In genomic region chr7:135977020-135977741, GRCh38 we compare ENCODE assay signal across 8 cellular contexts. TPM values are rescaled to one million over a fixed set of nuclear protein-coding genes. Genes with fewer than 3 reads are reported as not detected.
DNase-seq lines count a peak whose midpoint lies in the region; ATAC-seq and TF ChIP-seq lines count a peak whose summit lies in the region.

A gene with protein sequence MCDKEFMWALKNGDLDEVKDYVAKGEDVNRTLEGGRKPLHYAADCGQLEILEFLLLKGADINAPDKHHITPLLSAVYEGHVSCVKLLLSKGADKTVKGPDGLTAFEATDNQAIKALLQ (minus strand): TSS chr7:135977359. CDS start chr7:135977100, 259 bp downstream.

- intact Hi-C loops in Right ventricle myocardium inferior (cut with DNase I) (loop anchor here (5.0 kb wide), 1 partner anchor 45 kb away; no protein-coding TSS in a partner anchor), ovary (cut with DNase I) (loop anchor here in 1 of 4 donors (10.0 kb wide), 1 partner anchor 312 kb away; the partner anchor contains the start of gene STMP1), thyroid gland (cut with DNase I) (loop anchor here (10.0 kb wide), 1 partner anchor 312 kb away; the partner anchor contains the start of gene STMP1)

- TF ChIP-seq POLR2A in ovary (IDR thresholded peaks at IDR 0.05) = peak; percentile 25
- peak in 1 of 2 donors; percentile 68 for TF ChIP-seq POLR2A in thyroid gland (IDR thresholded peaks at IDR 0.05)

- no peaks in the 10 kb centered on the region for H3K36me3 ChIP-seq in ovary
- H3K36me3 ChIP-seq in thyroid gland = no peaks in the 10 kb centered on the region

- H3K4me3 ChIP-seq in GM12864 (ENCODE audit: low read depth, low read length) (peak within 1 kb of the TSS; percentile 79), ovary (peak within 1 kb of the TSS; percentile 96), thyroid gland (replicated peaks in 1 of 3) (peak within 1 kb of the TSS; percentile 86 to 99 (median 91))

- 0 to 1% (median 0%) methylated on average over 47 of the region's 47 CpGs for WGBS in ovary, 3 donors
- WGBS in thyroid gland, 2 donors = 2 to 3% methylated on average over 26 to 46 of the region's 47 CpGs

- H3K4me1 ChIP-seq in ovary (ENCODE audit: insufficient read depth) (peaks cover 6% of the 10 kb centered on the region), thyroid gland (peaks cover 19 to 31% of the 10 kb centered on the region in 2 donors)

- no peak for TF ChIP-seq CTCF in GM12864 (IDR thresholded peaks at IDR 0.05; ENCODE audit: low read depth, low read length, missing control alignments)
- TF ChIP-seq CTCF in ovary (IDR thresholded peaks at IDR 0.05) = no peak
- TF ChIP-seq CTCF in thyroid gland (IDR thresholded peaks at IDR 0.05) = no peak

- TF ChIP-seq EP300 in ovary (IDR thresholded peaks at IDR 0.05) = no peak

- no peaks in the 10 kb centered on the region for H3K27me3 ChIP-seq in ovary
- H3K27me3 ChIP-seq in thyroid gland = no peaks in the 10 kb centered on the region

- ATAC-seq in HG02759 (IDR thresholded peaks at IDR 0.05; ENCODE audit: unreplicated experiment) = peak; percentile 68
- peak; percentile 100 for ATAC-seq in Right ventricle myocardium inferior

- H3K9me3 ChIP-seq in ovary = no peaks in the 10 kb centered on the region
- H3K9me3 ChIP-seq in thyroid gland = no peaks in the 10 kb centered on the region

- H3K27ac ChIP-seq in ovary (peak within 1 kb of the TSS in 1 of 2 donors; percentile 47), thyroid gland (peak within 1 kb of the TSS; percentile 74 to 88 (median 88))

- peak; percentile 91 for DNase-seq in GM12864 (ENCODE audit: low read depth)
- peak; percentile 99 for DNase-seq in NCI-H1417 (lab: John Stamatoyannopoulos, UW)
- peak; percentile 93 to 98 for DNase-seq in SW 1271 (lab: John Stamatoyannopoulos, UW)
- peak; percentile 90 for DNase-seq in activated naive CD8-positive, alpha-beta T cell treated with anti-CD3 and anti-CD28 coated beads, Interleukin-2, amount 50 U/mL, for 16 hours (ENCODE audit: low read depth, low spot score)
- peak; percentile 100 for DNase-seq in Right ventricle myocardium inferior (ENCODE audit: missing footprints)
- peak; percentile 97 to 99 (median 98) for DNase-seq in ovary
- peak; percentile 99 for DNase-seq in thyroid gland

RNA-seq across cellular contexts. Expression of the gene that starts here (rescaled TPM):
- total RNA-seq in Right ventricle myocardium inferior = 72.9 TPM
- total RNA-seq in ovary = 100 to 1,000 TPM in 2 of 7 donors, 10 to 100 TPM in 5; 54.0 to 105 (median 83.8) TPM
- polyA plus RNA-seq in ovary = 100 to 1,000 TPM in 1 of 2 donors, 10 to 100 TPM in 1; 57.4 to 115 TPM
- total RNA-seq in thyroid gland = 100 to 1,000 TPM; 116 to 128 (median 125) TPM
